20 cellular contexts compared by ENCODE assay signal in the genomic region with DNA sequence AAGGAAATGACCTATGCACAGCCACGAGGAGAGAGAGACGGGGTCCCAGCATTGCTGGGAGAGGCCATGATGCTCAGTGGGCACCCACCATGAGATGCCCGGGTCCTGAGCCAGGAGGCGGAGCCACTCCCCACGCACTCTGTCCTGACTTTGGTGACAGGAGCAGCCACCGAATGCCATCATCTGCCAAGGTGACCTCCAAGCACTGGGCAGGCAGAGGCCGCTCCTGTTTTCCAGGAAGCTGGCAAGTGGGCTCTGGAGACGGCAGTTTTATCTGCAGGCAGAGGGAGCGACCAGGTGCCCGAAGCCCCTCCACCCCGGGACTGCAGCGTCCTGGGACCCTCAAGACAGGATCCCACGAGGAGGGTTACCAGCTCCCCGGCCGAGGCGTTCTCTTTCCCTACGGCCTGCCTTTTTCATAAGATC.
DNase-seq lines count a peak whose midpoint lies in the region; ATAC-seq and TF ChIP-seq lines count a peak whose summit lies in the region.
"Had no signal": no experiment of that assay in that cellular context is flagged by ENCODE, and none has a peak within 500 bp of the region (broad histone marks: within the 10 kb centered on the region; RNA-seq: fewer than 3 reads in every experiment).

No MANE protein-coding gene starts in this region.

- H3K79me2 ChIP-seq in HCT116 (ENCODE audit: insufficient read depth, low read length): no peaks in the 10 kb centered on the region

- no peaks in the 10 kb centered on the region for H3K36me3 Mint-ChIP-seq in activated CD8-positive, alpha-beta memory T cell treated with anti-CD3 and anti-CD28 coated beads, Interleukin-2, amount 10 ng/mL, durations not matched to agents 7 days and 5 days
- H3K36me3 Mint-ChIP-seq in activated naive CD4-positive, alpha-beta T cell treated with anti-CD3 and anti-CD28 coated beads, Interleukin-2, amount 10 ng/mL, durations not matched to agents 7 days and 5 days: no peaks in the 10 kb centered on the region
- H3K36me3 Mint-ChIP-seq in activated CD4-positive, alpha-beta T cell treated with anti-CD3 and anti-CD28 coated beads for 36 hours (ENCODE audit: low read depth): no peaks in the 10 kb centered on the region

- H3K27ac ChIP-seq in HCT116 (ENCODE audit: low read depth, low read length) (peak overlapping the region; percentile 77; the same call in 1 of the 2 replicates), spleen (no peak overlapping the region)

- TF ChIP-seq CTCF in HCT116 (IDR thresholded peaks at IDR 0.05 in 2 of 3, conservative IDR thresholded peaks at IDR 0.05 in 1 of 3; ENCODE audit: borderline replicate concordance in 1 of 3, insufficient read depth in 1 of 3, low read depth in 2 of 3, low read length in 2 of 3): no peak
- TF ChIP-seq CTCF in lower leg skin (IDR thresholded peaks at IDR 0.05): no peak
- TF ChIP-seq CTCF in spleen (IDR thresholded peaks at IDR 0.05 in 8 of 11, conservative IDR thresholded peaks at IDR 0.05 in 3 of 11): no peak

- WGBS in lower leg skin, 2 donors: 70 to 74% methylated on average over 13 to 17 of the region's 17 CpGs
- 71 to 80% (median 76%) methylated on average over 17 of the region's 17 CpGs for WGBS in spleen, 5 donors

- no peaks in the 10 kb centered on the region for H3K4me1 Mint-ChIP-seq in activated CD8-positive, alpha-beta memory T cell treated with anti-CD3 and anti-CD28 coated beads, Interleukin-2, amount 10 ng/mL, durations not matched to agents 7 days and 5 days
- no peaks in the 10 kb centered on the region for H3K4me1 Mint-ChIP-seq in activated naive CD4-positive, alpha-beta T cell treated with anti-CD3 and anti-CD28 coated beads, Interleukin-2, amount 10 ng/mL, durations not matched to agents 7 days and 5 days
- H3K4me1 Mint-ChIP-seq in activated CD4-positive, alpha-beta T cell treated with anti-CD3 and anti-CD28 coated beads for 36 hours: no peaks in the 10 kb centered on the region

- RAD21 ChIA-PET in HCT116 (lab: Charles Lee; ENCODE audit: low non-redundant PET in 1 of 2, low total read pairs in 2 of 2, uncharacterized antibody in 2 of 2, unreplicated experiment in 2 of 2): no interaction called here

- no peaks in the 10 kb centered on the region for H3K36me3 ChIP-seq in HCT116 (ENCODE audit: control insufficient read depth in 1 of 2, insufficient read depth in 2 of 2, low read length in 2 of 2)
- H3K36me3 ChIP-seq in spleen: no peaks in the 10 kb centered on the region
- H3K36me3 ChIP-seq: HAP-1, MG63 had no signal

- H3K9me3 Mint-ChIP-seq in activated CD8-positive, alpha-beta memory T cell treated with anti-CD3 and anti-CD28 coated beads, Interleukin-2, amount 10 ng/mL, durations not matched to agents 7 days and 5 days (ENCODE audit: low read depth): no peaks in the 10 kb centered on the region
- no peaks in the 10 kb centered on the region for H3K9me3 Mint-ChIP-seq in activated naive CD4-positive, alpha-beta T cell treated with anti-CD3 and anti-CD28 coated beads, Interleukin-2, amount 10 ng/mL, durations not matched to agents 7 days and 5 days
- H3K9me3 Mint-ChIP-seq in activated CD4-positive, alpha-beta T cell treated with anti-CD3 and anti-CD28 coated beads for 36 hours (ENCODE audit: low read depth): no peaks in the 10 kb centered on the region
- H3K9me3 Mint-ChIP-seq: CD4-positive, alpha-beta T cell had no signal

- no peak for TF ChIP-seq RAD21 in HCT116 (IDR thresholded peaks at IDR 0.05; ENCODE audit: low read depth)

- H3K4me1 ChIP-seq in HCT116 (ENCODE audit: control insufficient read depth in 1 of 2, insufficient read depth in 2 of 2, low read length in 2 of 2) (peaks cover 19 to 28% of the 10 kb centered on the region in 2 experiments), spleen (peaks cover 0 to 11% (median 3%) of the 10 kb centered on the region in 6 donors)
- H3K4me1 ChIP-seq: HAP-1 had no signal

- H3K4me3 Mint-ChIP-seq in activated CD8-positive, alpha-beta memory T cell treated with anti-CD3 and anti-CD28 coated beads, Interleukin-2, amount 10 ng/mL, durations not matched to agents 7 days and 5 days: no peak overlapping the region
- no peak overlapping the region for H3K4me3 Mint-ChIP-seq in activated naive CD4-positive, alpha-beta T cell treated with anti-CD3 and anti-CD28 coated beads, Interleukin-2, amount 10 ng/mL, durations not matched to agents 7 days and 5 days
- H3K4me3 Mint-ChIP-seq in activated CD4-positive, alpha-beta T cell treated with anti-CD3 and anti-CD28 coated beads for 36 hours: no peak overlapping the region
- H3K4me3 Mint-ChIP-seq: B cell; CD4-positive, alpha-beta T cell had no signal

- POLR2A ChIA-PET in HCT116 (lab: Charles Lee): no interaction called here
- POLR2A ChIA-PET in activated CD4-positive, alpha-beta T cell treated with anti-CD3 and anti-CD28 coated beads for 36 hours (lab: Charles Lee): no interaction called here

- H3K4me3 ChIP-seq in HCT116 (replicated peaks in 1 of 2; ENCODE audit: low read depth in 1 of 2, low read length in 2 of 2) (no peak overlapping the region), lower leg skin (ENCODE audit: low read depth, poor library complexity, severe bottlenecking) (no peak overlapping the region), spleen (no peak overlapping the region)
- H3K4me3 ChIP-seq: HAP-1, MG63 had no signal

- CTCF ChIA-PET in HCT116 (lab: Charles Lee): no interaction called here
- CTCF ChIA-PET in activated CD8-positive, alpha-beta memory T cell treated with anti-CD3 and anti-CD28 coated beads, Interleukin-2, amount 10 ng/mL, durations not matched to agents 7 days and 5 days (lab: Charles Lee): no interaction called here
- CTCF ChIA-PET in activated naive CD4-positive, alpha-beta T cell treated with anti-CD3 and anti-CD28 coated beads, Interleukin-2, amount 10 ng/mL, durations not matched to agents 7 days and 5 days (lab: Charles Lee): interaction anchor here (0.8 kb wide), 1 partner anchor 63 kb away, joined by 3 read pairs; no protein-coding TSS in a partner anchor
- CTCF ChIA-PET in activated CD4-positive, alpha-beta T cell treated with anti-CD3 and anti-CD28 coated beads for 36 hours (lab: Charles Lee): interaction anchor here (1.0 kb wide), 1 partner anchor 354 kb away, joined by 5 read pairs; no protein-coding TSS in a partner anchor

- H3K27ac Mint-ChIP-seq in activated CD8-positive, alpha-beta memory T cell treated with anti-CD3 and anti-CD28 coated beads, Interleukin-2, amount 10 ng/mL, durations not matched to agents 7 days and 5 days: no peak overlapping the region
- H3K27ac Mint-ChIP-seq in activated naive CD4-positive, alpha-beta T cell treated with anti-CD3 and anti-CD28 coated beads, Interleukin-2, amount 10 ng/mL, durations not matched to agents 7 days and 5 days: no peak overlapping the region
- H3K27ac Mint-ChIP-seq in activated CD4-positive, alpha-beta T cell treated with anti-CD3 and anti-CD28 coated beads for 36 hours: no peak overlapping the region
- H3K27ac Mint-ChIP-seq: B cell; CD4-positive, alpha-beta T cell had no signal

- no TSS peak for BruUV-seq in HCT116 (replicated peaks; lab: Mats Ljungman, UMichigan)

- intact Hi-C loops in HCT116 (cut with micrococcal nuclease): no loop called here
- intact Hi-C loops in lower leg skin (cut with DNase I; ENCODE audit: low total_unique reads): no loop called here
- intact Hi-C loops in spleen (cut with DNase I; ENCODE audit: low total_unique reads): loop anchor here (5.0 kb wide), 1 partner anchor 193 kb away; no protein-coding TSS in a partner anchor
- intact Hi-C loops in activated CD4-positive, alpha-beta T cell treated with anti-CD3 and anti-CD28 coated beads for 36 hours (cut with DNase I, micrococcal nuclease): no loop called here

- ATAC-seq in HCT116: no peak
- ATAC-seq in activated CD8-positive, alpha-beta memory T cell treated with anti-CD3 and anti-CD28 coated beads, Interleukin-2, amount 10 ng/mL, durations not matched to agents 7 days and 5 days: no peak
- ATAC-seq in activated CD4-positive, alpha-beta T cell treated with anti-CD3 and anti-CD28 coated beads for 36 hours: no peak

- no peak overlapping the region for H3K9ac ChIP-seq in HCT116 (ENCODE audit: low read length)

- TF ChIP-seq POLR2A in HCT116 (IDR thresholded peaks at IDR 0.05; ENCODE audit: borderline replicate concordance, extremely low read depth, insufficient read depth, insufficient read length): no peak
- no peak for TF ChIP-seq POLR2A in lower leg skin (IDR thresholded peaks at IDR 0.05)
- TF ChIP-seq POLR2A in spleen (IDR thresholded peaks at IDR 0.05): no peak

- no peaks in the 10 kb centered on the region for H4K20me1 ChIP-seq in HCT116 (ENCODE audit: insufficient read depth)

- no peaks in the 10 kb centered on the region for H3K9me3 ChIP-seq in HCT116 (ENCODE audit: control insufficient read depth in 1 of 2, insufficient read depth in 1 of 2, low read depth in 1 of 2, low read length in 2 of 2)
- H3K9me3 ChIP-seq in spleen: no peaks in the 10 kb centered on the region
- H3K9me3 ChIP-seq: HAP-1, MG63 had no signal

- DNase-seq in HCT116 (ENCODE audit: low read depth, low spot score): no peak
- peak; percentile 36 for DNase-seq in activated CD8-positive, alpha-beta memory T cell treated with anti-CD3 and anti-CD28 coated beads, Interleukin-2, amount 10 ng/mL, durations not matched to agents 7 days and 5 days
- DNase-seq in lower leg skin (ENCODE audit: low spot score in 2 of 2): peak; percentile 12 to 80
- DNase-seq in spleen: peak; percentile 51
- no peak for DNase-seq in activated naive CD4-positive, alpha-beta T cell treated with anti-CD3 and anti-CD28 coated beads, Interleukin-2, amount 10 ng/mL, durations not matched to agents 7 days and 5 days
- no peak for DNase-seq in activated CD4-positive, alpha-beta T cell treated with anti-CD3 and anti-CD28 coated beads for 1 hour
- no peak for DNase-seq in NCI-H524 treated with DMSO at 0.1 percent for 48 hours (lab: John Stamatoyannopoulos, UW)
- no peak for DNase-seq in activated CD4-positive, alpha-beta T cell treated with anti-CD3 and anti-CD28 coated beads for 36 hours
- DNase-seq: IMR-90, Karpas-422, MG63, NCI-H1092, NCI-H1694, NCI-H2107, NCI-H2227 treated with DMSO at 0.1 percent for 48 hours, NCI-H524, Right ventricle myocardium superior had no signal

- H3K27me3 ChIP-seq in HCT116 (ENCODE audit: insufficient read depth, low read length) (no peaks in the 10 kb centered on the region), spleen (replicated peaks in 1 of 7) (peaks cover 0 to 65% (median 0%) of the 10 kb centered on the region in 7 donors)

- H3K27me3 Mint-ChIP-seq in activated CD8-positive, alpha-beta memory T cell treated with anti-CD3 and anti-CD28 coated beads, Interleukin-2, amount 10 ng/mL, durations not matched to agents 7 days and 5 days: peaks cover 3% of the 10 kb centered on the region
- peaks cover 17% of the 10 kb centered on the region for H3K27me3 Mint-ChIP-seq in activated naive CD4-positive, alpha-beta T cell treated with anti-CD3 and anti-CD28 coated beads, Interleukin-2, amount 10 ng/mL, durations not matched to agents 7 days and 5 days
- H3K27me3 Mint-ChIP-seq in activated CD4-positive, alpha-beta T cell treated with anti-CD3 and anti-CD28 coated beads for 36 hours: peaks cover 16% of the 10 kb centered on the region

- no peaks in the 10 kb centered on the region for H3K9me2 ChIP-seq in HCT116 (ENCODE audit: insufficient read depth)

- H3K4me2 ChIP-seq in HCT116 (ENCODE audit: low read length): peak overlapping the region; percentile 86; the same call in 1 of the 2 replicates

- H2AFZ ChIP-seq in HCT116 (ENCODE audit: low read depth, low read length, poor library complexity, severe bottlenecking): no peak overlapping the region

Comparison
In these comparisons a context has a peak if more than half of its experiments do, and no peak if none do; other contexts are left out.
1. DNase-seq: peak in activated CD8-positive, alpha-beta memory T cell treated with anti-CD3 and anti-CD28 coated beads, Interleukin-2, amount 10 ng/mL, durations not matched to agents 7 days and 5 days (single experiment), lower leg skin (2 of 2) and spleen (single experiment); none in HCT116 (single experiment), activated naive CD4-positive, alpha-beta T cell treated with anti-CD3 and anti-CD28 coated beads, Interleukin-2, amount 10 ng/mL, durations not matched to agents 7 days and 5 days (single experiment), activated CD4-positive, alpha-beta T cell treated with anti-CD3 and anti-CD28 coated beads for 1 hour (single experiment), NCI-H524 treated with DMSO at 0.1 percent for 48 hours (single experiment) and activated CD4-positive, alpha-beta T cell treated with anti-CD3 and anti-CD28 coated beads for 36 hours (single experiment).
2. CTCF ChIA-PET loops: an anchor here in activated naive CD4-positive, alpha-beta T cell treated with anti-CD3 and anti-CD28 coated beads, Interleukin-2, amount 10 ng/mL, durations not matched to agents 7 days and 5 days (0.8 kb wide) and activated CD4-positive, alpha-beta T cell treated with anti-CD3 and anti-CD28 coated beads for 36 hours (1.0 kb wide); none called in HCT116 and activated CD8-positive, alpha-beta memory T cell treated with anti-CD3 and anti-CD28 coated beads, Interleukin-2, amount 10 ng/mL, durations not matched to agents 7 days and 5 days.